Comparison of ENCODE assay signal across 19 cellular contexts in the genomic region with DNA sequence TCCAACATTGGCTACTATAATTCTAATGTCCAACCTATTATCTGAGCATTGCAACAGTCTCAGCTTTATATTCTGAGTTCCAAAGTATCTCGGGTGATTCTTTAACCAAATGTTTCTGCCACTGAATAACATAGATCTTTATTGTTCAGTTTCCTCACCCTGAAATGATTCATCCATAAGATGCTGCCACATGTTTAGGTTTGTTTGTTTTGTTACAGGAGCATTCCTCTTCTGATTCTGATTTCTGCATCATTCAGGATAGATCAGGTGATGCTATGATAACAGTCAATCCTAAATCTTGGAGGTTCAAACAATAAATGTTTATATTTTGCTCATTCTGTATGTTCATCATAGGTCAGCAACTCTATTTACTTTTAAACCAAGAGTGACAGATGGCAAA.
DNase-seq lines count a peak whose midpoint lies in the region; ATAC-seq and TF ChIP-seq lines count a peak whose summit lies in the region.
"Had no signal": no experiment of that assay in that cellular context is flagged by ENCODE, and none has a peak within 500 bp of the region (broad histone marks: within the 10 kb centered on the region; RNA-seq: fewer than 3 reads in every experiment).

No MANE protein-coding gene starts in this region.

- H3K36me3 ChIP-seq in mammary epithelial cell (ENCODE audit: insufficient read depth, low read length) (no peaks in the 10 kb centered on the region), testis (ENCODE audit: low read depth, missing control alignments) (no peaks in the 10 kb centered on the region)
- H3K36me3 ChIP-seq: BLaER1 had no signal

- H3K9ac ChIP-seq in mammary epithelial cell (ENCODE audit: insufficient read depth, low read length): no peak overlapping the region
- H3K9ac ChIP-seq: BLaER1 had no signal

- no peak overlapping the region for H3K4me2 ChIP-seq in mammary epithelial cell (ENCODE audit: insufficient read depth, low read depth, low read length)
- H3K4me2 ChIP-seq: BLaER1 had no signal

- no TSS peak for BruUV-seq in mammary epithelial cell (replicated peaks; lab: Mats Ljungman, UMichigan)

- TF ChIP-seq POLR2A in testis (IDR thresholded peaks at IDR 0.05): no peak

- no peak for ATAC-seq in HG03159 (IDR thresholded peaks at IDR 0.05; ENCODE audit: unreplicated experiment)
- ATAC-seq: K562 had no signal

- H3K27ac ChIP-seq in mammary epithelial cell (ENCODE audit: insufficient read depth, low read depth, low read length) (no peak overlapping the region), testis (no peak overlapping the region)
- H3K27ac ChIP-seq: BLaER1, HL-60 had no signal

- dilution Hi-C loops in mammary epithelial cell (cut with HindIII; ENCODE audit: low sequenced_read_pairs): no loop called here

- no peak overlapping the region for H2AFZ ChIP-seq in mammary epithelial cell (ENCODE audit: low read depth, low read length)

- 53% methylated on average over 1 of the region's 1 CpG for WGBS in mammary epithelial cell (ENCODE audit: low coverage, missing lambda C conversion rate)
- WGBS in testis, 2 donors: 73 to 85% methylated on average over 1 of the region's 1 CpG

- DNase-seq in COLO829 (ENCODE audit: low spot score) (peak; percentile 8), HT1080 (ENCODE audit: low read depth) (peak; percentile 5), mammary epithelial cell (peak; percentile 13), foreskin melanocyte (peak; percentile 50), C1 segment of cervical spinal cord (lab: John Stamatoyannopoulos, UW) (no peak), testis (no peak)
- DNase-seq: 8988T; AML-193; Calu3; CD4-positive, CD25-positive, alpha-beta regulatory T cell; DMS 273 treated with DMSO at 0.1 percent for 48 hours; DND-41; GF-D8; HCEC 1CT; HFFc6 had no signal

- no peaks in the 10 kb centered on the region for H3K4me1 ChIP-seq in mammary epithelial cell (ENCODE audit: insufficient read depth, low read length)
- no peaks in the 10 kb centered on the region for H3K4me1 ChIP-seq in testis
- H3K4me1 ChIP-seq: BLaER1 had no signal

- in situ Hi-C loops in mammary epithelial cell (cut with MboI; ENCODE audit: low sequenced_read_pairs in 2 of 2): no loop called here

- CTCF ChIA-PET in mammary epithelial cell (lab: Charles Lee; ENCODE audit: low non-redundant PET): no interaction called here

- no peak overlapping the region for H3K4me3 ChIP-seq in mammary epithelial cell (replicated peaks in 1 of 3; ENCODE audit: insufficient read depth in 1 of 3, low read depth in 2 of 3, low read length in 3 of 3)
- no peak overlapping the region for H3K4me3 ChIP-seq in testis
- H3K4me3 ChIP-seq: BLaER1, K562 had no signal

- H3K27me3 ChIP-seq in mammary epithelial cell (ENCODE audit: insufficient read depth, low read length): no peaks in the 10 kb centered on the region
- H3K27me3 ChIP-seq in testis: no peaks in the 10 kb centered on the region
- H3K27me3 ChIP-seq: BLaER1 had no signal

- TF ChIP-seq CTCF in mammary epithelial cell (conservative IDR thresholded peaks at IDR 0.05 in 1 of 2, IDR thresholded peaks at IDR 0.05 in 1 of 2; ENCODE audit: extremely low read depth in 1 of 2, insufficient read depth in 1 of 2, low read depth in 1 of 2, low read length in 2 of 2): no peak
- TF ChIP-seq CTCF in testis (IDR thresholded peaks at IDR 0.05): no peak

- H3K9me3 ChIP-seq in mammary epithelial cell (replicated peaks; ENCODE audit: insufficient read depth, low read length): no peaks in the 10 kb centered on the region
- H3K9me3 ChIP-seq in testis: no peaks in the 10 kb centered on the region
- H3K9me3 ChIP-seq: BLaER1 had no signal

- H4K20me1 ChIP-seq in mammary epithelial cell (ENCODE audit: insufficient read depth, low read length): no peaks in the 10 kb centered on the region
- H4K20me1 ChIP-seq: BLaER1 had no signal

- intact Hi-C loops in mammary epithelial cell (cut with micrococcal nuclease) (no loop called here), testis (cut with DNase I; ENCODE audit: low total_unique reads) (no loop called here)

- H3K79me2 ChIP-seq in mammary epithelial cell (ENCODE audit: insufficient read depth, low read length): no peaks in the 10 kb centered on the region

Comparison
In these comparisons a context has a peak if more than half of its experiments do, and no peak if none do; other contexts are left out.
1. DNase-seq: peak in COLO829 (single experiment), HT1080 (single experiment), mammary epithelial cell (single experiment) and foreskin melanocyte (single experiment); none in C1 segment of cervical spinal cord (0 of 14) and testis (single experiment).